Comparison of ENCODE assay signal across 18 cellular contexts in the genomic region with DNA sequence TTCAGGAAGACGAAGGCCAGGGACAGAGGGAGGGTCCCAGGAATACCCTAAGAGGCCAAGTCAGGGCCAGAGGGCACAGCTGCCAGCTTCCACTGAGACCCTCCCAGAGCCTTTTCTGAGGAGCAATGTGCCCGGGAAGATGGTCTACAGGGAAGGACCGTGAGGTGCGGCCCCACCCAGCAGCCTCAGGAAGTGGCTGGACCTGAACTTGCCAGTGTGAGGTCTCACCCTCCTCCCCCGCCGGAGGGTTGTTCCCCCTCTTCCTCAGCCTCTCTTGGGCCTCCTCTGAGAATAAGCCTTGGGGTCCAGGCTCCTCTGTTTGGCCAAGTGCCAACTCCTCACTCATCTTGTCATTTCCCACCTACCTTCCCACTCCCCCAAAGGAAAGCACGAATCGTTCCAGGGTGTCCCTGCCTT. TPM values are rescaled to one million over a fixed set of nuclear protein-coding genes. Genes with fewer than 3 reads are reported as not detected.
DNase-seq lines count a peak whose midpoint lies in the region; ATAC-seq and TF ChIP-seq lines count a peak whose summit lies in the region.
"Had no signal": no experiment of that assay in that cellular context is flagged by ENCODE, and none has a peak within 500 bp of the region (broad histone marks: within the 10 kb centered on the region; RNA-seq: fewer than 3 reads in every experiment).

No MANE protein-coding gene starts in this region.

- DNase-seq in activated effector memory CD4-positive, alpha-beta T cell treated with anti-CD3 and anti-CD28 coated beads, Interleukin-2, amount 50 U/mL, for 16 hours, result peak; percentile 30
- DNase-seq in activated effector memory CD4-positive, alpha-beta T cell treated with Interleukin-2 at 50 U/mL for 16 hours, result no peak
- DNase-seq in osteoblast (ENCODE audit: insufficient read length, low spot score, missing footprints) (peak; percentile 79), transverse colon (no peak), AG08395 (ENCODE audit: low spot score) (no peak)
- DNase-seq: 8988T; activated CD8-positive, alpha-beta memory T cell treated with anti-CD3 and anti-CD28 coated beads, Interleukin-2, amount 10 ng/mL, durations not matched to agents 7 days and 5 days; activated gamma-delta T cell treated with Interleukin-2 at 50 U/mL for 16 hours; DMS79; NCI-H345; NK-92 treated with Interleukin-12 subunit alpha and Interleukin-12 subunit beta, amount 100 ng/mL, for 24 hours; SHP77 treated with DMSO at 0.1 percent for 48 hours; stimulated activated CD4-positive, alpha-beta T cell treated with anti-CD3 and anti-CD28 coated beads, Interleukin-12 subunit alpha, Interleukin-12 subunit beta, amount 100 ng/mL, for 4 hours; stimulated activated naive CD8-positive, alpha-beta T cell treated with anti-CD3 and anti-CD28 coated beads, Interleukin-15, amount 100 ng/mL, for 72 hours; T-helper 17 cell had no signal

- ATAC-seq in gastroesophageal sphincter (no peak), GM21390 (IDR thresholded peaks at IDR 0.05; ENCODE audit: unreplicated experiment) (no peak), HG03196 (IDR thresholded peaks at IDR 0.05; ENCODE audit: unreplicated experiment) (no peak)
- ATAC-seq: activated CD8-positive, alpha-beta memory T cell treated with anti-CD3 and anti-CD28 coated beads, Interleukin-2, amount 10 ng/mL, durations not matched to agents 7 days and 5 days; stimulated activated naive CD8-positive, alpha-beta T cell treated with anti-CD3 and anti-CD28 coated beads, Interleukin-15, amount 100 ng/mL, for 72 hours; T-helper 17 cell had no signal

- H3K27ac ChIP-seq in gastroesophageal sphincter (peak overlapping the region in 3 of 4 donors; percentile 72 to 76 (median 76)), osteoblast (ENCODE audit: low read depth, low read length) (no peak overlapping the region), transverse colon (peak overlapping the region; percentile 12 to 25 (median 21))

- H3K27me3 ChIP-seq in gastroesophageal sphincter, result no peaks in the 10 kb centered on the region
- no peaks in the 10 kb centered on the region for H3K27me3 ChIP-seq in osteoblast (ENCODE audit: insufficient read depth, low read length)
- H3K27me3 ChIP-seq in transverse colon, result no peaks in the 10 kb centered on the region

- WGBS in gastroesophageal sphincter (ENCODE audit: low coverage in 1 of 2), 2 donors, result 51 to 60% methylated on average over 1 to 3 of the region's 8 CpGs
- WGBS in transverse colon (ENCODE audit: low coverage in 1 of 2), 2 donors, result 64 to 69% methylated on average over 3 to 8 of the region's 8 CpGs

- TF ChIP-seq EP300 in gastroesophageal sphincter (IDR thresholded peaks at IDR 0.05) (no peak), transverse colon (IDR thresholded peaks at IDR 0.05; ENCODE audit: low read depth) (no peak)

- H3K4me1 ChIP-seq in gastroesophageal sphincter, result peaks cover 0 to 37% (median 9%) of the 10 kb centered on the region in 3 donors
- no peaks in the 10 kb centered on the region for H3K4me1 ChIP-seq in osteoblast (ENCODE audit: insufficient read depth, low read length)
- no peaks in the 10 kb centered on the region for H3K4me1 ChIP-seq in transverse colon

- H3K4me3 ChIP-seq in gastroesophageal sphincter (no peak overlapping the region), osteoblast (ENCODE audit: insufficient read depth, low read length) (no peak overlapping the region), transverse colon (no peak overlapping the region)

- H3K36me3 ChIP-seq in gastroesophageal sphincter (peaks cover 0 to 26% of the 10 kb centered on the region in 2 donors), osteoblast (ENCODE audit: insufficient read depth, low read length) (peaks cover 16% of the 10 kb centered on the region), transverse colon (no peaks in the 10 kb centered on the region)

- intact Hi-C loops in transverse colon (cut with DNase I; ENCODE audit: low total_unique reads), result loop anchor here (5.0 to 10.0 kb wide), 3 partner anchors 47 to 447 kb away; partner anchors contain the start of gene SHB

- no peak overlapping the region for H2AFZ ChIP-seq in osteoblast (ENCODE audit: low read length)

- H3K4me2 ChIP-seq in osteoblast (ENCODE audit: insufficient read depth, low read length), result no peak overlapping the region

- H3K9me3 ChIP-seq in gastroesophageal sphincter (no peaks in the 10 kb centered on the region), osteoblast (ENCODE audit: low read depth, low read length) (no peaks in the 10 kb centered on the region), transverse colon (no peaks in the 10 kb centered on the region)

- H4K20me1 ChIP-seq in osteoblast (ENCODE audit: insufficient read depth, low read length), result no peaks in the 10 kb centered on the region

- no peaks in the 10 kb centered on the region for H3K79me2 ChIP-seq in osteoblast (ENCODE audit: insufficient read depth, low read length)

- TF ChIP-seq POLR2A in gastroesophageal sphincter (IDR thresholded peaks at IDR 0.05), result no peak
- TF ChIP-seq POLR2A in transverse colon (IDR thresholded peaks at IDR 0.05), result no peak

- TF ChIP-seq CTCF in gastroesophageal sphincter (IDR thresholded peaks at IDR 0.05), result no peak
- TF ChIP-seq CTCF in osteoblast (IDR thresholded peaks at IDR 0.05; ENCODE audit: extremely low read depth, low read depth, low read length), result no peak
- TF ChIP-seq CTCF in transverse colon (IDR thresholded peaks at IDR 0.05), result no peak

- in situ Hi-C loops in transverse colon (cut with MboI; ENCODE audit: low pct_ligation_motif_present in 1 of 4, low pct_unique_long_range_greater_than_20kb in 1 of 4, low sequenced_read_pairs in 3 of 4), result loop anchor here (10.0 to 25.0 kb wide), 7 partner anchors 145 to 495 kb away; partner anchors contain the start of genes FBXO10 (in 1 of the 4), IGFBPL1 (in 1 of the 4), POLR1E (in 1 of the 4) and SHB (in 1 of the 4)

RNA-seq across cellular contexts. Expression of gene SLC25A51, which starts 13.4 kb away (rescaled TPM):
- 10 to 100 TPM; 27.5 to 43.9 (median 35.8) TPM for total RNA-seq in gastroesophageal sphincter
- 114 and 119 TPM in 2 replicates for total RNA-seq in osteoblast
- 10 to 100 TPM; 15.7 to 30.0 (median 24.1) TPM for total RNA-seq in transverse colon

Comparison
In these comparisons a context has a peak if more than half of its experiments do, and no peak if none do; other contexts are left out.
1. DNase-seq: peak in activated effector memory CD4-positive, alpha-beta T cell treated with anti-CD3 and anti-CD28 coated beads, Interleukin-2, amount 50 U/mL, for 16 hours (single experiment) and osteoblast (single experiment); none in activated effector memory CD4-positive, alpha-beta T cell treated with Interleukin-2 at 50 U/mL for 16 hours (single experiment), transverse colon (single experiment) and AG08395 (single experiment).